ENCODE assay signal across 26 cellular contexts in the genomic region with DNA sequence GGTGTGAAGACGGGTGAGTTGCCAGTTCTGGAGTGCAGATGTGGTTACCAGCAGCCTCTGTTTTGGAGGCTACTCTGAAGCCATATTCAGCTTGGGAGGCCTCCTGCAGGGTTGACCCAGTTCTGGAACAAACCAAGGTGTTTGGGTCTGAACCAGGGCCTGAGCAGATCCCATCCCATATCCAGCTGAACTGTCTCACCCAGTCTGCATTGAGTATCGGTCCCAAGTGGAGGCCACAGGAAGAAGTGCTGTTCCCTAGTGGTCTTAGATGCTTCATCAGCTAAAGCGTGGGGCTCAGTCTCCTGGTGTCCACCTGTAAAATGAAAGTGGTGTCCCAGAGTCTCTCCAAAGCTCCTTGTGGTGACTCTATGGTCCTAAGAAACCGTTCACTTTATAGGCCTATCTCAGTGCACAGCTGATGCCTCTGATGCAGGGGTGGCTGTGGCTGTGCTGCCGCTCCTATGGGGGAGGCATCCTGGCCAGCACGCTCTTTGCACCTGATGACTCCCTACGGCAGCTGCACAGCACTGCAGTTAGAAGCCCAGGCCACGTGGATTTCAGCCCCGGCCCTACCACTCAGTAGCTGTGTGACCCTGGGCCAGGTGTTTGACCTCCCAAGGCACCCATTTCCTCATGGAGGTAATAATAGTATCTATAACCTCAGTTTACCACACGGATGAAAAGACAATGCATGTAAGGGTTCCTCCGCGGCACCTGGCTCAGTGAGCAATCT.
"Had no signal": no experiment of that assay in that cellular context is flagged by ENCODE, and none has a peak within 500 bp of the region (broad histone marks: within the 10 kb centered on the region; RNA-seq: fewer than 3 reads in every experiment).

No MANE protein-coding gene starts in this region.

- ATAC-seq: activated CD4-positive, alpha-beta T cell treated with anti-CD3 and anti-CD28 coated beads for 36 hours; activated CD8-positive, alpha-beta memory T cell treated with anti-CD3 and anti-CD28 coated beads, Interleukin-2, amount 10 ng/mL, durations not matched to agents 7 days and 5 days; activated CD8-positive, alpha-beta T cell treated with anti-CD3 and anti-CD28 coated beads, Interleukin-2, amount 10 ng/mL, durations not matched to agents 7 days and 5 days; activated naive CD8-positive, alpha-beta T cell treated with anti-CD3 and anti-CD28 coated beads, Interleukin-2, amount 50 U/mL, for 24 hours; gastroesophageal sphincter; mucosa of descending colon; natural killer cell treated with Interleukin-12 subunit alpha and Interleukin-12 subunit beta and Interleukin-15 and Interleukin-18, amount 100 ng/mL, for 72 hours; sciatic nerve; stimulated activated effector memory CD8-positive, alpha-beta T cell treated with anti-CD3 and anti-CD28 coated beads, Interleukin-12 subunit alpha, Interleukin-12 subunit beta, amount 100 ng/mL, for 72 hours; stimulated activated naive CD8-positive, alpha-beta T cell treated with anti-CD3 and anti-CD28 coated beads, Interleukin-15, amount 100 ng/mL, for 72 hours; upper lobe of right lung had no signal

- H3K9me3 Mint-ChIP-seq: activated naive CD4-positive, alpha-beta T cell treated with anti-CD3 and anti-CD28 coated beads, Interleukin-2, amount 50 U/mL, for 24 hours; activated naive CD8-positive, alpha-beta T cell treated with anti-CD3 and anti-CD28 coated beads, Interleukin-2, amount 50 U/mL, for 24 hours; activated T-helper 2 cell treated with anti-CD3 and anti-CD28 coated beads, Interferon-gamma antibody, Interleukin-2, Interleukin-4, amounts not matched to agents 10 μg/mL and 5 μg/mL and 100 μg/mL, durations not matched to agents 14 hours and 24 hours and 36 hours; natural killer cell treated with Interleukin-12 subunit alpha and Interleukin-12 subunit beta and Interleukin-15 and Interleukin-18, amount 100 ng/mL, for 72 hours; stimulated activated effector memory CD8-positive, alpha-beta T cell treated with anti-CD3 and anti-CD28 coated beads, Interleukin-12 subunit alpha, Interleukin-12 subunit beta, amount 100 ng/mL, for 72 hours; stimulated activated naive CD8-positive, alpha-beta T cell treated with anti-CD3 and anti-CD28 coated beads, Interleukin-15, amount 100 ng/mL, for 72 hours had no signal

- H3K27ac ChIP-seq: gastroesophageal sphincter, hepatocyte, skin epidermis, thyroid gland, upper lobe of right lung had no signal

- H3K9me3 ChIP-seq: gastroesophageal sphincter, left ventricle myocardium inferior, mucosa of descending colon, thyroid gland, upper lobe of right lung had no signal

- H3K36me3 Mint-ChIP-seq: activated CD8-positive, alpha-beta memory T cell treated with anti-CD3 and anti-CD28 coated beads, Interleukin-2, amount 10 ng/mL, durations not matched to agents 7 days and 5 days; natural killer cell treated with Interleukin-12 subunit alpha and Interleukin-12 subunit beta and Interleukin-15 and Interleukin-18, amount 100 ng/mL, for 72 hours; stimulated activated effector memory CD8-positive, alpha-beta T cell treated with anti-CD3 and anti-CD28 coated beads, Interleukin-12 subunit alpha, Interleukin-12 subunit beta, amount 100 ng/mL, for 72 hours had no signal

- DNase-seq: activated CD4-positive, alpha-beta T cell treated with anti-CD3 and anti-CD28 coated beads for 36 hours; activated CD4-positive, CD25-positive, alpha-beta regulatory T cell; activated CD8-positive, alpha-beta memory T cell treated with anti-CD3 and anti-CD28 coated beads, Interleukin-2, amount 10 ng/mL, durations not matched to agents 7 days and 5 days; activated CD8-positive, alpha-beta T cell treated with anti-CD3 and anti-CD28 coated beads, Interleukin-2, amount 10 ng/mL, durations not matched to agents 7 days and 5 days; activated naive CD8-positive, alpha-beta T cell treated with anti-CD3 and anti-CD28 coated beads, Interleukin-2, amount 50 U/mL, for 24 hours; activated T-cell treated with anti-CD3 and anti-CD28 coated beads, Interleukin-2, amount 50 U/mL, for 48 hours; amygdala; central memory CD4-positive, alpha-beta T cell; islet precursor cell; left ventricle myocardium inferior; mesendoderm; mucosa of descending colon; posterior cingulate gyrus; stimulated activated CD4-positive, alpha-beta T cell treated with anti-CD3 and anti-CD28 coated beads, Interleukin-4, amount 100 ng/mL, for 24 hours; stimulated activated naive CD8-positive, alpha-beta T cell treated with anti-CD3 and anti-CD28 coated beads, Interleukin-15, amount 100 ng/mL, for 72 hours; thyroid gland; upper lobe of right lung had no signal

- H3K4me3 Mint-ChIP-seq: activated CD4-positive, alpha-beta T cell treated with anti-CD3 and anti-CD28 coated beads for 36 hours; activated CD8-positive, alpha-beta memory T cell treated with anti-CD3 and anti-CD28 coated beads, Interleukin-2, amount 10 ng/mL, durations not matched to agents 7 days and 5 days; activated CD8-positive, alpha-beta T cell treated with anti-CD3 and anti-CD28 coated beads, Interleukin-2, amount 10 ng/mL, durations not matched to agents 7 days and 5 days; activated naive CD4-positive, alpha-beta T cell treated with anti-CD3 and anti-CD28 coated beads, Interleukin-2, amount 50 U/mL, for 24 hours; activated naive CD8-positive, alpha-beta T cell treated with anti-CD3 and anti-CD28 coated beads, Interleukin-2, amount 50 U/mL, for 24 hours; natural killer cell treated with Interleukin-12 subunit alpha and Interleukin-12 subunit beta and Interleukin-15 and Interleukin-18, amount 100 ng/mL, for 72 hours; stimulated activated effector memory CD8-positive, alpha-beta T cell treated with anti-CD3 and anti-CD28 coated beads, Interleukin-12 subunit alpha, Interleukin-12 subunit beta, amount 100 ng/mL, for 72 hours; stimulated activated naive CD8-positive, alpha-beta T cell treated with anti-CD3 and anti-CD28 coated beads, Interleukin-15, amount 100 ng/mL, for 72 hours had no signal

- H3K27ac Mint-ChIP-seq: activated CD4-positive, alpha-beta T cell treated with anti-CD3 and anti-CD28 coated beads for 36 hours; activated CD8-positive, alpha-beta memory T cell treated with anti-CD3 and anti-CD28 coated beads, Interleukin-2, amount 10 ng/mL, durations not matched to agents 7 days and 5 days; activated CD8-positive, alpha-beta T cell treated with anti-CD3 and anti-CD28 coated beads, Interleukin-2, amount 10 ng/mL, durations not matched to agents 7 days and 5 days; activated naive CD4-positive, alpha-beta T cell treated with anti-CD3 and anti-CD28 coated beads, Interleukin-2, amount 50 U/mL, for 24 hours; activated naive CD8-positive, alpha-beta T cell treated with anti-CD3 and anti-CD28 coated beads, Interleukin-2, amount 50 U/mL, for 24 hours; activated T-helper 2 cell treated with anti-CD3 and anti-CD28 coated beads, Interferon-gamma antibody, Interleukin-2, Interleukin-4, amounts not matched to agents 10 μg/mL and 5 μg/mL and 100 μg/mL, durations not matched to agents 14 hours and 24 hours and 36 hours; natural killer cell treated with Interleukin-12 subunit alpha and Interleukin-12 subunit beta and Interleukin-15 and Interleukin-18, amount 100 ng/mL, for 72 hours; stimulated activated effector memory CD8-positive, alpha-beta T cell treated with anti-CD3 and anti-CD28 coated beads, Interleukin-12 subunit alpha, Interleukin-12 subunit beta, amount 100 ng/mL, for 72 hours; stimulated activated naive CD8-positive, alpha-beta T cell treated with anti-CD3 and anti-CD28 coated beads, Interleukin-15, amount 100 ng/mL, for 72 hours had no signal

- H3K4me3 ChIP-seq: gastroesophageal sphincter, hepatocyte, left ventricle myocardium inferior, lung, mucosa of descending colon, skin epidermis, thyroid gland, upper lobe of right lung had no signal

- H3K36me3 ChIP-seq: gastroesophageal sphincter, left ventricle myocardium inferior, thyroid gland, upper lobe of right lung had no signal
